ENCODE assay signal across 8 cellular contexts in the genomic region with DNA sequence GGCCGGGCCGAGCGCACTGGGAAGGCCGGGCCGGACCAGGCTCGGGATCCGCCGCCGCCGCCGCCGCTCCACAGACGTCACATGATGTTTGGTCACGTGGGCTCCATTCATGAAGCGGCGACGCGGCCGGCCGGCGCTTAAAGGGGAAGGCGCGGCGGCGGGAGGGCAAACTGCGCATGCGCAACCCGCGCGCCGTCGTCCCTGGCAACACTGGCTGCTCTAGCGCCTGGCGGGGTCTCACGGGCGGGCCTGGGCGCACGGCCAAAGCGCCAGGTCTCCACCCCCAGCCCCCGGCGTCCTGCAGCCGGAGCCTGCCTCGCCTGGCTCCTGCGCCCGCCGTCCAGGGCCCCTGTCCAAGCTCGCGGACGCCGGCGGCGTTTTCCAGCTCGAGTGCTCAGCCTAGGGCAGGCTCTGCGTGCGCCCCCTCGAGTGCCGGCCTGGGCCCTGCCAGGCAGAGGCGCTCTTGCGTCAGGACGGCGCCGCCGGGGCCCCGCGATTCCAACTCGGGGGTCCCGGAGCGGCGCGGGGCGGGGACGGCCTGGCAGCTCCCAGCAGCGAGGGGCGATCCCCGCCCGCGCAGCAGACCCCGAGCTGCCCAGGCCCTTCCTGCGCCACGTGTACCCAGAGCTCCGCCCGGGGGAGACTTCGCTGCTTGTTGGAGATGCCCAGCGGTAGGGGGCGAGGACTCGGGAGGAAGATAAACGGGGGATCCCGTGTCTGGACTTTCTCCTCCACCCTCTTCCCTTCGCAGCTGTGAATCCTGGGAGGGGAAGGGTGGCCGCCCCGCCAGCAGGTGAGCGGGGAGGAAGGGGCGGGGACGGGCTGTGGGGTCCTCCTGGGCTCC. TPM values are rescaled to one million over a fixed set of nuclear protein-coding genes. Genes with fewer than 3 reads are reported as not detected.
A peak's percentile ranks its signal among the peaks of the same experiment; 100 is the strongest.
DNase-seq lines count a peak whose midpoint lies in the region; ATAC-seq, FAIRE-seq and TF ChIP-seq lines count a peak whose summit lies in the region.

MAFG (minus strand) TSS at position 83 of the 844 bp plus-strand sequence. CDS start 4,550 bp downstream, outside the sequence.

- H3K4me1 Mint-ChIP-seq in activated naive CD8-positive, alpha-beta T cell (ENCODE audit: low read depth), result peaks cover 23% of the 10 kb centered on the region

- no peaks in the 10 kb centered on the region for H3K27me3 Mint-ChIP-seq in activated naive CD8-positive, alpha-beta T cell

- POLR2A ChIA-PET in GM10248 (lab: Yijun Ruan, JAX), result interaction anchor here (1.0 to 1.2 kb wide), 2 partner anchors 12 to 170 kb away, joined by 3 read pairs; partner anchors contain the start of gene FASN

- FAIRE-seq in pancreas (lab: Jason Lieb, UNC), result no peak

- peak within 1 kb of the TSS; percentile 90 for H3K4me3 Mint-ChIP-seq in activated naive CD8-positive, alpha-beta T cell

- no peaks in the 10 kb centered on the region for H3K36me3 ChIP-seq in pancreas
- H3K36me3 ChIP-seq in thyroid gland, result no peaks in the 10 kb centered on the region

- H3K4me1 ChIP-seq in pancreas (peaks cover 14 to 34% (median 20%) of the 10 kb centered on the region in 3 donors), thyroid gland (peaks cover 36 to 45% of the 10 kb centered on the region in 2 donors)

- no peaks in the 10 kb centered on the region for H3K27me3 ChIP-seq in pancreas
- no peaks in the 10 kb centered on the region for H3K27me3 ChIP-seq in thyroid gland

- no peaks in the 10 kb centered on the region for H3K36me3 Mint-ChIP-seq in activated naive CD8-positive, alpha-beta T cell

- peak within 1 kb of the TSS; percentile 84 to 93 (median 90) for H3K4me3 ChIP-seq in pancreas
- H3K4me3 ChIP-seq in thyroid gland (replicated peaks in 1 of 3), result peak within 1 kb of the TSS; percentile 51 to 98 (median 87)

- intact Hi-C loops in head of caudate nucleus (cut with DNase I), result no loop called here
- intact Hi-C loops in pancreas (cut with DNase I), result no loop called here
- intact Hi-C loops in thyroid gland (cut with DNase I), result no loop called here

- TF ChIP-seq POLR2A in thyroid gland (IDR thresholded peaks at IDR 0.05), result peak; percentile 7 to 84

- peak; percentile 99 for DNase-seq in GM10248 (ENCODE audit: extremely low spot score)
- DNase-seq in NCI-H1105 treated with DMSO at 0.1 percent for 48 hours (lab: John Stamatoyannopoulos, UW), result peak; percentile 92
- peak; percentile 93 for DNase-seq in SKM-1 treated with dmso at 0.1 percent for 144 hours (lab: John Stamatoyannopoulos, UW; ENCODE audit: unreplicated experiment)
- peak; percentile 79 to 97 (median 92) for DNase-seq in head of caudate nucleus
- DNase-seq in pancreas, result peak; percentile 88 to 98 (median 93)
- peak; percentile 93 for DNase-seq in thyroid gland

- CTCF ChIA-PET in GM10248 (lab: Yijun Ruan, JAX), result interaction anchor here (0.9 to 2.7 kb wide), 6 partner anchors 11 to 59 kb away, joined by 3 to 9 read pairs (median 4); no protein-coding TSS in a partner anchor

- peak; percentile 63 for TF ChIP-seq CTCF in GM10248 (IDR thresholded peaks at IDR 0.05; ENCODE audit: control extremely low read depth, extremely low read depth, low read depth, missing control alignments)
- TF ChIP-seq CTCF in pancreas (IDR thresholded peaks at IDR 0.05), result no peak
- peak in 1 of 6 experiments; percentile 43 for TF ChIP-seq CTCF in thyroid gland (IDR thresholded peaks at IDR 0.05)

- H3K27ac ChIP-seq in pancreas (peak within 1 kb of the TSS; percentile 83 to 96 (median 92)), thyroid gland (peak within 1 kb of the TSS; percentile 85 to 93 (median 91))

- no peaks in the 10 kb centered on the region for H3K9me3 ChIP-seq in pancreas
- no peaks in the 10 kb centered on the region for H3K9me3 ChIP-seq in thyroid gland

- peak within 1 kb of the TSS; percentile 90 for H3K27ac Mint-ChIP-seq in activated naive CD8-positive, alpha-beta T cell

- 1 to 2% methylated on average over 50 to 94 of the region's 94 CpGs for WGBS in pancreas, 2 donors
- 0% methylated on average over 3 to 8 of the region's 94 CpGs for WGBS in thyroid gland, 2 donors

- ATAC-seq in HG02610 (IDR thresholded peaks at IDR 0.05; ENCODE audit: unreplicated experiment) (peak; percentile 54), pancreas (peak; percentile 60 to 76 (median 70))

- no peaks in the 10 kb centered on the region for H3K9me3 Mint-ChIP-seq in activated naive CD8-positive, alpha-beta T cell (ENCODE audit: low read depth)

RNA-seq across cellular contexts. Expression of gene MAFG, which starts in this region (rescaled TPM):
- total RNA-seq in pancreas (10 to 100 TPM in 1 of 6 donors, 1 to 10 TPM in 5; 6.4 to 11.1 (median 8.0) TPM), thyroid gland (10 to 100 TPM; 28.2 to 51.8 (median 36.4) TPM)
- 1 to 10 TPM; 6.9 to 8.2 TPM for polyA plus RNA-seq in pancreas

Comparison
In these comparisons a context has a peak if more than half of its experiments do, and no peak if none do; other contexts are left out.
1. Peak in every context shown above with its lines: DNase-seq, ATAC-seq, H3K4me3 ChIP-seq and H3K27ac ChIP-seq.